Comparison of ENCODE assay signal across 12 cellular contexts in the genomic region with DNA sequence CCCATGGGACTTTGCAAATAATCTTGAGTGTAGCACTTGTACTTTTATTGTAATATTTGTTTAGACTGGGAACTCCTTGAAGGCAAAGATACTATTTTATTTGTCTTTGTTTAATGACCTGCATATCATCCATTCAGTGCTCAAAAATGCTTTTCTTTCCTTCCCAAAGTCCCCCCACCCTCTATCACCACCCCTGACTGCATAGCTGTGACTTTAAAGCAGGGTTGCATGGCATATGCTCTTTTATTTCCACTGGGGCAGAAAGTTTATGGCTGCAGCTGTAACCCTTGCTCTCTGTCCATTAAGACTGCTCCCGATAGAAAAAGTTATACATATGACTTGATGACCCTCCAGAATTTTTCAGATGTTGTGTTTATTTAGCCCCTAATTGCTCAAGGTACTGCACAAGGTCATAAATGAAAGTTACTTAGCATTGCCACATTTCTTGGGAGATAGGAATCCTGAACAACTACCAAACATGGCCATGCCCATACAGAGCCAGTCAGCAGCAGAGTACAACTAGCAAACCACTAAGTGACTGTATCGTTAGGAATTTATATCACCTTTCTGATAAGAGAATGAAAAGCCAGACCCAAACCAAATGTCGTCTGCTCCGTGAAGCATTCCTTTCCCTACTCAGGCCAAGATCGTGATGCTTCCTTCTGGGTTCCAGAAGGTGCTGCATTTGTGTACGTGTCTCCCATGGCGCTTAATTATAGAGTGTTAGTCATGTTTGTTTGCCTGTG.
A peak's percentile ranks its signal among the peaks of the same experiment; 100 is the strongest.
DNase-seq lines count a peak whose midpoint lies in the region; FAIRE-seq and TF ChIP-seq lines count a peak whose summit lies in the region.
"Had no signal": no experiment of that assay in that cellular context is flagged by ENCODE, and none has a peak within 500 bp of the region (broad histone marks: within the 10 kb centered on the region; RNA-seq: fewer than 3 reads in every experiment).

No MANE protein-coding gene starts in this region.

- H3K36me3 ChIP-seq in parathyroid adenoma (ENCODE audit: control insufficient read depth, insufficient read depth, low read length) = no peaks in the 10 kb centered on the region
- H3K36me3 ChIP-seq: heart left ventricle, uterus had no signal

- H3K9me3 Mint-ChIP-seq in osteocyte (ENCODE audit: unreplicated experiment) = no peaks in the 10 kb centered on the region
- H3K9me3 Mint-ChIP-seq: nephron progenitor cell had no signal

- H3K9ac ChIP-seq in parathyroid adenoma = no peak overlapping the region

- no peak overlapping the region for H3K27ac Mint-ChIP-seq in osteocyte (ENCODE audit: unreplicated experiment)

- H3K4me2 ChIP-seq in parathyroid adenoma (ENCODE audit: low read length) = peak overlapping the region; percentile 20

- peaks cover 61% of the 10 kb centered on the region for H3K4me1 Mint-ChIP-seq in osteocyte (ENCODE audit: unreplicated experiment)

- H3K79me2 ChIP-seq in parathyroid adenoma = peaks cover 45% of the 10 kb centered on the region

- H3K27ac ChIP-seq in parathyroid adenoma = no peak overlapping the region
- H3K27ac ChIP-seq: uterus had no signal

- H3K27me3 Mint-ChIP-seq in osteocyte (ENCODE audit: unreplicated experiment) = no peaks in the 10 kb centered on the region

- no peak for TF ChIP-seq CTCF in epithelial cell of esophagus (IDR thresholded peaks at IDR 0.05; ENCODE audit: insufficient read depth, low read depth, low read length, missing control alignments)
- TF ChIP-seq CTCF in parathyroid adenoma (IDR thresholded peaks at IDR 0.05) = no peak
- TF ChIP-seq CTCF in osteocyte (IDR thresholded peaks at IDR 0.05) = no peak

- no peaks in the 10 kb centered on the region for H3K27me3 ChIP-seq in parathyroid adenoma (ENCODE audit: control insufficient read depth, insufficient read depth, low read length)
- H3K27me3 ChIP-seq: heart left ventricle, uterus had no signal

- peaks cover 2% of the 10 kb centered on the region for H3K36me3 Mint-ChIP-seq in osteocyte (ENCODE audit: unreplicated experiment)

- H3K4me1 ChIP-seq in parathyroid adenoma = peaks cover 9% of the 10 kb centered on the region

- H3K4me3 ChIP-seq in epithelial cell of esophagus (ENCODE audit: low read length) (no peak overlapping the region), parathyroid adenoma (ENCODE audit: low read depth, low read length) (no peak overlapping the region)
- H3K4me3 ChIP-seq: heart left ventricle, uterus had no signal

- no peak overlapping the region for H2AFZ ChIP-seq in parathyroid adenoma

- DNase-seq in NCI-H2081 (lab: John Stamatoyannopoulos, UW) (peak; percentile 15 to 50), NCI-H2081 treated with DMSO at 0.1 percent for 48 hours (lab: John Stamatoyannopoulos, UW) (no peak), NCI-H748 treated with DMSO at 0.1 percent for 48 hours (lab: John Stamatoyannopoulos, UW) (peak; percentile 56), epithelial cell of esophagus (ENCODE audit: low read depth) (peak; percentile 86), osteocyte (ENCODE audit: extremely low spot score, unreplicated experiment) (no peak), frontal cortex (ENCODE audit: low spot score in 2 of 2) (no peak)
- DNase-seq in activated CD4-positive, alpha-beta T cell treated with anti-CD3 and anti-CD28 coated beads for 4 hours = no peak
- DNase-seq: activated CD4-positive, alpha-beta T cell treated with anti-CD3 and anti-CD28 coated beads for 48 hours; heart left ventricle; nephron progenitor cell; uterus had no signal

- H3K4me3 Mint-ChIP-seq in osteocyte (ENCODE audit: unreplicated experiment) = no peak overlapping the region
- H3K4me3 Mint-ChIP-seq: nephron progenitor cell had no signal

- H3K9me3 ChIP-seq in parathyroid adenoma (ENCODE audit: control insufficient read depth, low read length) = no peaks in the 10 kb centered on the region
- H3K9me3 ChIP-seq: heart left ventricle, uterus had no signal

- FAIRE-seq in frontal cortex (lab: Jason Lieb, UNC) = no peak

Comparison
In these comparisons a context has a peak if more than half of its experiments do, and no peak if none do; other contexts are left out.
1. DNase-seq: peak in NCI-H2081 (2 of 2), NCI-H748 treated with DMSO at 0.1 percent for 48 hours (single experiment) and epithelial cell of esophagus (single experiment); none in NCI-H2081 treated with DMSO at 0.1 percent for 48 hours (single experiment), activated CD4-positive, alpha-beta T cell treated with anti-CD3 and anti-CD28 coated beads for 4 hours (0 of 2), osteocyte (single experiment) and frontal cortex (0 of 2).